Comparison of ENCODE assay signal across 3 cellular contexts in genomic region chr20:63745424-63745805, GRCh38.
TF ChIP-seq lines count a peak whose summit lies in the region.

No MANE protein-coding gene starts in this region.

TF ChIP-seq in SK-N-SH, 30 proteins besides CTCF, POLR2A, EP300 and RAD21:
- TF ChIP-seq RFX5 (IDR thresholded peaks at IDR 0.05; ENCODE audit: low read length) (no peak), IRF3 (IDR thresholded peaks at IDR 0.05; ENCODE audit: low read depth, low read length) (no peak), ZBTB33 (IDR thresholded peaks at IDR 0.05; ENCODE audit: borderline replicate concordance, low read depth) (no peak), EZH2phosphoT487 (IDR thresholded peaks at IDR 0.05; ENCODE audit: borderline replicate concordance, low read depth) (no peak), FOXM1 (IDR thresholded peaks at IDR 0.05; ENCODE audit: low read depth) (no peak), USF1 (IDR thresholded peaks at IDR 0.05; ENCODE audit: borderline replicate concordance, low read depth) (no peak), RXRA (IDR thresholded peaks at IDR 0.05; ENCODE audit: borderline replicate concordance, low read depth) (no peak)

TF ChIP-seq in SK-N-SH treated with all-trans-retinoic acid at 6 μM for 48 hours, 23 proteins besides CTCF, POLR2A, EP300 and RAD21:
- TF ChIP-seq RARB (CRISPR knock-in tag; IDR thresholded peaks at IDR 0.05): no peak
- TF ChIP-seq POU6F1 (CRISPR knock-in tag; IDR thresholded peaks at IDR 0.05; ENCODE audit: borderline replicate concordance, low read depth): no peak
- no peak for TF ChIP-seq TCF4 (CRISPR knock-in tag; IDR thresholded peaks at IDR 0.05; ENCODE audit: borderline replicate concordance)
- no peak for TF ChIP-seq PPARA (CRISPR knock-in tag; IDR thresholded peaks at IDR 0.05; ENCODE audit: borderline replicate concordance)
- TF ChIP-seq, protein P1, sequence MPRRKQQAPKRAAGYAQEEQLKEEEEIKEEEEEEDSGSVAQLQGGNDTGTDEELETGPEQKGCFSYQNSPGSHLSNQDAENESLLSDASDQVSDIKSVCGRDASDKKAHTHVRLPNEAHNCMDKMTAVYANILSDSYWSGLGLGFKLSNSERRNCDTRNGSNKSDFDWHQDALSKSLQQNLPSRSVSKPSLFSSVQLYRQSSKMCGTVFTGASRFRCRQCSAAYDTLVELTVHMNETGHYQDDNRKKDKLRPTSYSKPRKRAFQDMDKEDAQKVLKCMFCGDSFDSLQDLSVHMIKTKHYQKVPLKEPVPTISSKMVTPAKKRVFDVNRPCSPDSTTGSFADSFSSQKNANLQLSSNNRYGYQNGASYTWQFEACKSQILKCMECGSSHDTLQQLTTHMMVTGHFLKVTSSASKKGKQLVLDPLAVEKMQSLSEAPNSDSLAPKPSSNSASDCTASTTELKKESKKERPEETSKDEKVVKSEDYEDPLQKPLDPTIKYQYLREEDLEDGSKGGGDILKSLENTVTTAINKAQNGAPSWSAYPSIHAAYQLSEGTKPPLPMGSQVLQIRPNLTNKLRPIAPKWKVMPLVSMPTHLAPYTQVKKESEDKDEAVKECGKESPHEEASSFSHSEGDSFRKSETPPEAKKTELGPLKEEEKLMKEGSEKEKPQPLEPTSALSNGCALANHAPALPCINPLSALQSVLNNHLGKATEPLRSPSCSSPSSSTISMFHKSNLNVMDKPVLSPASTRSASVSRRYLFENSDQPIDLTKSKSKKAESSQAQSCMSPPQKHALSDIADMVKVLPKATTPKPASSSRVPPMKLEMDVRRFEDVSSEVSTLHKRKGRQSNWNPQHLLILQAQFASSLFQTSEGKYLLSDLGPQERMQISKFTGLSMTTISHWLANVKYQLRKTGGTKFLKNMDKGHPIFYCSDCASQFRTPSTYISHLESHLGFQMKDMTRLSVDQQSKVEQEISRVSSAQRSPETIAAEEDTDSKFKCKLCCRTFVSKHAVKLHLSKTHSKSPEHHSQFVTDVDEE (CRISPR knock-in tag; IDR thresholded peaks at IDR 0.05): no peak
- TF ChIP-seq, protein P2, sequence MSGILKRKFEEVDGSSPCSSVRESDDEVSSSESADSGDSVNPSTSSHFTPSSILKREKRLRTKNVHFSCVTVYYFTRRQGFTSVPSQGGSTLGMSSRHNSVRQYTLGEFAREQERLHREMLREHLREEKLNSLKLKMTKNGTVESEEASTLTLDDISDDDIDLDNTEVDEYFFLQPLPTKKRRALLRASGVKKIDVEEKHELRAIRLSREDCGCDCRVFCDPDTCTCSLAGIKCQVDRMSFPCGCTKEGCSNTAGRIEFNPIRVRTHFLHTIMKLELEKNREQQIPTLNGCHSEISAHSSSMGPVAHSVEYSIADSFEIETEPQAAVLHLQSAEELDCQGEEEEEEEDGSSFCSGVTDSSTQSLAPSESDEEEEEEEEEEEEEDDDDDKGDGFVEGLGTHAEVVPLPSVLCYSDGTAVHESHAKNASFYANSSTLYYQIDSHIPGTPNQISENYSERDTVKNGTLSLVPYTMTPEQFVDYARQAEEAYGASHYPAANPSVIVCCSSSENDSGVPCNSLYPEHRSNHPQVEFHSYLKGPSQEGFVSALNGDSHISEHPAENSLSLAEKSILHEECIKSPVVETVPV (CRISPR knock-in tag; IDR thresholded peaks at IDR 0.05): no peak
- no peak for TF ChIP-seq ESRRG (CRISPR knock-in tag; IDR thresholded peaks at IDR 0.05)
- no peak for TF ChIP-seq ARNTL (CRISPR knock-in tag; IDR thresholded peaks at IDR 0.05; ENCODE audit: borderline replicate concordance, low read depth)
- no peak for TF ChIP-seq TOX (CRISPR knock-in tag; IDR thresholded peaks at IDR 0.05; ENCODE audit: borderline replicate concordance)
- TF ChIP-seq ZFP30 (CRISPR knock-in tag; IDR thresholded peaks at IDR 0.05): no peak
- no peak for TF ChIP-seq ISL1 (CRISPR knock-in tag; IDR thresholded peaks at IDR 0.05)
- no peak for TF ChIP-seq ZNF70 (CRISPR knock-in tag; IDR thresholded peaks at IDR 0.05)
- TF ChIP-seq GLIS3 (CRISPR knock-in tag; IDR thresholded peaks at IDR 0.05): no peak

TF ChIP-seq in IMR-90, 13 proteins besides CTCF, POLR2A, EP300 and RAD21:
- TF ChIP-seq MXI1 (IDR thresholded peaks at IDR 0.05; ENCODE audit: borderline replicate concordance, low read depth, low read length) (no peak), USF2 (IDR thresholded peaks at IDR 0.05; ENCODE audit: low read depth, low read length) (no peak), CHD1 (IDR thresholded peaks at IDR 0.05; ENCODE audit: low read depth, low read length) (no peak), ELK1 (IDR thresholded peaks at IDR 0.05; ENCODE audit: borderline replicate concordance, low read depth, low read length) (no peak), RFX5 (IDR thresholded peaks at IDR 0.05; ENCODE audit: low read depth, low read length) (no peak)
